26 cellular contexts compared by ENCODE assay signal in genomic region chr2:214566457-214566856, GRCh38.
"Had no signal": no experiment of that assay in that cellular context is flagged by ENCODE, and none has a peak within 500 bp of the region (broad histone marks: within the 10 kb centered on the region; RNA-seq: fewer than 3 reads in every experiment).

No MANE protein-coding gene starts in this region.

- H3K27me3 ChIP-seq: neural progenitor cell, ovary, right atrium auricular region, right lobe of liver, stomach, testis, thyroid gland, transverse colon, upper lobe of left lung, vagina had no signal

- ATAC-seq: naive thymus-derived CD4-positive, alpha-beta T cell; natural killer cell treated with Interleukin-12 subunit alpha and Interleukin-12 subunit beta and Interleukin-15 and Interleukin-18, amount 100 ng/mL, for 72 hours; right lobe of liver; stimulated activated naive B cell treated with anti-CD40 and anti-IgM and Interleukin-4, amounts not matched to agents 10 μg/mL and 1 μg/mL and 100 μg/mL, for 72 hours; stimulated activated naive CD8-positive, alpha-beta T cell treated with anti-CD3 and anti-CD28 coated beads, Interleukin-15, Interleukin-2, amounts not matched to agents 100 U/mL and 50 U/mL, for 24 hours had no signal

- H3K4me2 ChIP-seq: neural progenitor cell had no signal

- H3K9ac ChIP-seq: neural progenitor cell had no signal

- H3K27ac ChIP-seq: left ventricle myocardium inferior, neural progenitor cell, ovary, right atrium auricular region, right lobe of liver, stomach, testis, thyroid gland, transverse colon, upper lobe of left lung, vagina had no signal

- H3K4me1 Mint-ChIP-seq: memory B cell; naive thymus-derived CD4-positive, alpha-beta T cell; neural progenitor cell; stimulated activated naive B cell treated with anti-CD40 and anti-IgM and Interleukin-4, amounts not matched to agents 10 μg/mL and 1 μg/mL and 100 μg/mL, for 72 hours had no signal

- H3K9me3 ChIP-seq: mucosa of descending colon, ovary, right atrium auricular region, right lobe of liver, stomach, testis, thyroid gland, transverse colon, upper lobe of left lung, vagina had no signal

- H2AFZ ChIP-seq: neural progenitor cell had no signal

- DNase-seq: hypothalamus; islet precursor cell; left ventricle myocardium inferior; midbrain; naive thymus-derived CD4-positive, alpha-beta T cell; ovary; right lobe of liver; stimulated activated CD4-positive, alpha-beta T cell treated with anti-CD3 and anti-CD28 coated beads, Interleukin-12 subunit alpha, Interleukin-12 subunit beta, amount 100 ng/mL, for 4 hours; stimulated activated CD4-positive, alpha-beta T cell treated with anti-CD3 and anti-CD28 coated beads, Interleukin-15, amount 100 ng/mL, for 24 hours; stimulated activated CD4-positive, alpha-beta T cell treated with anti-CD3 and anti-CD28 coated beads, Interleukin-2, amount 100 ng/mL, for 24 hours; stimulated activated CD4-positive, alpha-beta T cell treated with anti-CD3 and anti-CD28 coated beads, Interleukin-4, amount 100 ng/mL, for 1 hour; stimulated activated naive B cell treated with anti-CD40 and anti-IgM and Interleukin-4, amounts not matched to agents 10 μg/mL and 1 μg/mL and 100 μg/mL, for 72 hours; stimulated activated naive CD8-positive, alpha-beta T cell treated with anti-CD3 and anti-CD28 coated beads, Interleukin-15, Interleukin-2, amounts not matched to agents 100 U/mL and 50 U/mL, for 24 hours; stomach; testis; thyroid gland; transverse colon; upper lobe of left lung had no signal

- H3K27ac Mint-ChIP-seq: memory B cell; naive thymus-derived CD4-positive, alpha-beta T cell; natural killer cell treated with Interleukin-12 subunit alpha and Interleukin-12 subunit beta and Interleukin-15 and Interleukin-18, amount 100 ng/mL, for 72 hours; neural progenitor cell; progenitor cell of endocrine pancreas; stimulated activated naive B cell treated with anti-CD40 and anti-IgM and Interleukin-4, amounts not matched to agents 10 μg/mL and 1 μg/mL and 100 μg/mL, for 72 hours had no signal

- H3K4me1 ChIP-seq: left ventricle myocardium inferior, neural progenitor cell, right atrium auricular region, right lobe of liver, stomach, testis, thyroid gland, upper lobe of left lung, vagina had no signal

- H3K36me3 ChIP-seq: left ventricle myocardium inferior, neural progenitor cell, ovary, right atrium auricular region, right lobe of liver, stomach, thyroid gland, transverse colon, upper lobe of left lung, vagina had no signal

- H3K27me3 Mint-ChIP-seq: progenitor cell of endocrine pancreas; stimulated activated naive B cell treated with anti-CD40 and anti-IgM and Interleukin-4, amounts not matched to agents 10 μg/mL and 1 μg/mL and 100 μg/mL, for 72 hours had no signal

- H3K36me3 Mint-ChIP-seq: memory B cell; naive thymus-derived CD4-positive, alpha-beta T cell; natural killer cell treated with Interleukin-12 subunit alpha and Interleukin-12 subunit beta and Interleukin-15 and Interleukin-18, amount 100 ng/mL, for 72 hours had no signal

- H3K4me3 ChIP-seq: left ventricle myocardium inferior, lung, mucosa of descending colon, neural progenitor cell, ovary, right atrium auricular region, right lobe of liver, stomach, testis, thyroid gland, transverse colon, upper lobe of left lung, vagina had no signal

- H3K4me3 Mint-ChIP-seq: memory B cell; naive thymus-derived CD4-positive, alpha-beta T cell; natural killer cell treated with Interleukin-12 subunit alpha and Interleukin-12 subunit beta and Interleukin-15 and Interleukin-18, amount 100 ng/mL, for 72 hours; neural progenitor cell; stimulated activated naive B cell treated with anti-CD40 and anti-IgM and Interleukin-4, amounts not matched to agents 10 μg/mL and 1 μg/mL and 100 μg/mL, for 72 hours had no signal
